In genomic region chrX:23810279-23810678, GRCh38 we compare ENCODE assay signal across 16 cellular contexts. TPM values are rescaled to one million over a fixed set of nuclear protein-coding genes. Genes with fewer than 3 reads are reported as not detected.
A peak's percentile ranks its signal among the peaks of the same experiment; 100 is the strongest.
DNase-seq lines count a peak whose midpoint lies in the region; TF ChIP-seq lines count a peak whose summit lies in the region.
"Had no signal": no experiment of that assay in that cellular context is flagged by ENCODE, and none has a peak within 500 bp of the region (broad histone marks: within the 10 kb centered on the region; RNA-seq: fewer than 3 reads in every experiment).

No MANE protein-coding gene starts in this region.

- H3K18ac ChIP-seq in mesendoderm (ENCODE audit: low read length): no peak overlapping the region

- no peak overlapping the region for H3K23ac ChIP-seq in mesendoderm (ENCODE audit: low read length)

- no peaks in the 10 kb centered on the region for H3K9me2 ChIP-seq in Karpas-422 (replicated peaks; ENCODE audit: insufficient read depth, low read length)

- peak overlapping the region; percentile 94 for H3K27ac ChIP-seq in Karpas-422 (ENCODE audit: low read length)
- peak overlapping the region; percentile 77 for H3K27ac ChIP-seq in neutrophil
- no peak overlapping the region for H3K27ac ChIP-seq in mesendoderm (ENCODE audit: low read depth, low read length)

- H3K36me3 Mint-ChIP-seq in CD14-positive monocyte (no peaks in the 10 kb centered on the region), nephron (ENCODE audit: low read depth) (no peaks in the 10 kb centered on the region)
- H3K36me3 Mint-ChIP-seq: CD4-positive, CD25-positive, alpha-beta regulatory T cell; CD8-positive, alpha-beta T cell had no signal

- DNase-seq in CD14-positive monocyte (ENCODE audit: low spot score) (no peak), Karpas-422 (no peak), NCI-H226 (no peak), COR-L47 (lab: John Stamatoyannopoulos, UW) (no peak), mesendoderm (no peak)
- DNase-seq: 8988T; CD4-positive, CD25-positive, alpha-beta regulatory T cell; CD8-positive, alpha-beta T cell; DMS 273 treated with DMSO at 0.1 percent for 48 hours; DMS79; GF-D8; H9; HFFc6 had no signal

- TF ChIP-seq CTCF in CD14-positive monocyte (IDR thresholded peaks at IDR 0.05) (no peak), nephron (IDR thresholded peaks at IDR 0.05; ENCODE audit: unreplicated experiment in 3 of 3) (no peak), neutrophil (IDR thresholded peaks at IDR 0.05) (no peak)

- H4K8ac ChIP-seq in mesendoderm (ENCODE audit: low read depth, low read length): no peak overlapping the region

- H3K4me1 ChIP-seq in Karpas-422 (ENCODE audit: low read length): peaks cover 39% of the 10 kb centered on the region
- peaks cover 13 to 16% of the 10 kb centered on the region in 2 experiments for H3K4me1 ChIP-seq in neutrophil (ENCODE audit: control insufficient read depth in 1 of 2, insufficient read depth in 1 of 2, low read depth in 1 of 2, low read length in 1 of 2)
- no peaks in the 10 kb centered on the region for H3K4me1 ChIP-seq in mesendoderm (ENCODE audit: control insufficient read depth, low read depth, low read length)

- H3K27me3 Mint-ChIP-seq in CD14-positive monocyte (ENCODE audit: low read depth in 3 of 3) (peaks cover 0 to 12% (median 0%) of the 10 kb centered on the region in 3 donors), nephron (ENCODE audit: low read depth) (no peaks in the 10 kb centered on the region)
- H3K27me3 Mint-ChIP-seq: CD4-positive, CD25-positive, alpha-beta regulatory T cell had no signal

- no peak overlapping the region for H2BK120ac ChIP-seq in mesendoderm (ENCODE audit: low read depth, low read length)

- intact Hi-C loops in CD14-positive monocyte (cut with micrococcal nuclease): no loop called here

- H3K4ac ChIP-seq in mesendoderm (ENCODE audit: low read depth, low read length): no peak overlapping the region

- H4K20me1 ChIP-seq in Karpas-422 (ENCODE audit: insufficient read depth, low read depth, low read length): no peaks in the 10 kb centered on the region

- H3K4me3 ChIP-seq in Karpas-422 (ENCODE audit: low read length) (peak overlapping the region; percentile 53), neutrophil (ENCODE audit: low read depth in 1 of 2, low read length in 1 of 2) (no peak overlapping the region), mesendoderm (ENCODE audit: low read length) (no peak overlapping the region)
- H3K4me3 ChIP-seq: GM23338 had no signal

- H3K79me2 ChIP-seq in Karpas-422 (ENCODE audit: low read length): no peaks in the 10 kb centered on the region
- H3K79me2 ChIP-seq in mesendoderm (ENCODE audit: control insufficient read depth, insufficient read depth, low read length): no peaks in the 10 kb centered on the region

- WGBS in mesendoderm (ENCODE audit: extremely low coverage, insufficient coverage, low lambda C conversion rate): no CpG with 5 or more reads among the region's 3 CpGs

- H3K9ac ChIP-seq in Karpas-422 (ENCODE audit: low read length) (peak overlapping the region; percentile 64), mesendoderm (ENCODE audit: low read length) (no peak overlapping the region)

- H3K9me3 ChIP-seq in Karpas-422 (ENCODE audit: low read length) (peaks cover 3% of the 10 kb centered on the region; the same call in 1 of the 2 replicates), neutrophil (no peaks in the 10 kb centered on the region)

- H3K4me2 ChIP-seq in Karpas-422 (ENCODE audit: low read depth, low read length, poor library complexity, severe bottlenecking) (peak overlapping the region; percentile 70), mesendoderm (ENCODE audit: low read length) (no peak overlapping the region)
- H3K4me2 ChIP-seq: GM23338 had no signal

- peaks cover 0 to 14% (median 2%) of the 10 kb centered on the region in 7 donors for H3K9me3 Mint-ChIP-seq in CD14-positive monocyte
- H3K9me3 Mint-ChIP-seq in nephron: no peaks in the 10 kb centered on the region
- H3K9me3 Mint-ChIP-seq: CD8-positive, alpha-beta T cell; GM23338; H9; HFFc6 had no signal

- H3K27ac Mint-ChIP-seq in CD14-positive monocyte (peak overlapping the region in 5 of 7 donors; percentile 88 to 92 (median 92)), nephron (peak overlapping the region in 2 of 3 experiments; percentile 10 to 24)
- H3K27ac Mint-ChIP-seq: CD4-positive, CD25-positive, alpha-beta regulatory T cell; CD8-positive, alpha-beta T cell; GM23338; HFFc6 had no signal

- H3K4me3 Mint-ChIP-seq in CD14-positive monocyte: no peak overlapping the region
- no peak overlapping the region for H3K4me3 Mint-ChIP-seq in nephron
- H3K4me3 Mint-ChIP-seq: CD4-positive, CD25-positive, alpha-beta regulatory T cell; GM23338; H9; HFFc6 had no signal

- H2AK5ac ChIP-seq in mesendoderm (ENCODE audit: low read length): no peak overlapping the region

- no peak overlapping the region for H2BK15ac ChIP-seq in mesendoderm (replicated peaks; ENCODE audit: low read depth)

- H2AFZ ChIP-seq in Karpas-422 (ENCODE audit: low read length): 0 out of 2 replicates have a peak overlapping the region, but pooled peaks have one; percentile 69
- H2AFZ ChIP-seq: GM23338 had no signal

- no peaks in the 10 kb centered on the region for H3K27me3 ChIP-seq in Karpas-422 (ENCODE audit: low read length)
- H3K27me3 ChIP-seq in neutrophil: no peaks in the 10 kb centered on the region
- H3K27me3 ChIP-seq in mesendoderm (ENCODE audit: insufficient read depth, low read length, poor library complexity): no peaks in the 10 kb centered on the region

- H3K4me1 Mint-ChIP-seq in CD14-positive monocyte: peaks cover 18% of the 10 kb centered on the region
- peaks cover 13% of the 10 kb centered on the region for H3K4me1 Mint-ChIP-seq in nephron

- H4K5ac ChIP-seq in mesendoderm (ENCODE audit: low read length): no peak overlapping the region

- no peak overlapping the region for H3K56ac ChIP-seq in mesendoderm (ENCODE audit: low read length)

- H3K36me3 ChIP-seq in Karpas-422 (ENCODE audit: insufficient read depth, low read length) (no peaks in the 10 kb centered on the region), neutrophil (no peaks in the 10 kb centered on the region), mesendoderm (ENCODE audit: control insufficient read depth, insufficient read depth, low read length) (no peaks in the 10 kb centered on the region)

- no peak overlapping the region for H2BK5ac ChIP-seq in mesendoderm (ENCODE audit: low read length)

- no peaks in the 10 kb centered on the region for H3K79me1 ChIP-seq in mesendoderm (ENCODE audit: low read length)

RNA-seq across cellular contexts. Expression of gene SAT1, which starts 27.3 kb away (rescaled TPM):
- polyA plus RNA-seq in CD14-positive monocyte: 100 to 1,000 TPM; 897 to 970 TPM
- 230 and 256 TPM in 2 replicates for total RNA-seq in Karpas-422 (2014; rRNA removed; shearing (Covaris generic); ENCODE audit: low replicate concordance)
- 32.9 TPM for polyA plus RNA-seq in mesendoderm (2013, experiment 1 of 2)
- 32.5 TPM for polyA plus RNA-seq in mesendoderm (2013, experiment 2 of 2)
